In the genomic region with DNA sequence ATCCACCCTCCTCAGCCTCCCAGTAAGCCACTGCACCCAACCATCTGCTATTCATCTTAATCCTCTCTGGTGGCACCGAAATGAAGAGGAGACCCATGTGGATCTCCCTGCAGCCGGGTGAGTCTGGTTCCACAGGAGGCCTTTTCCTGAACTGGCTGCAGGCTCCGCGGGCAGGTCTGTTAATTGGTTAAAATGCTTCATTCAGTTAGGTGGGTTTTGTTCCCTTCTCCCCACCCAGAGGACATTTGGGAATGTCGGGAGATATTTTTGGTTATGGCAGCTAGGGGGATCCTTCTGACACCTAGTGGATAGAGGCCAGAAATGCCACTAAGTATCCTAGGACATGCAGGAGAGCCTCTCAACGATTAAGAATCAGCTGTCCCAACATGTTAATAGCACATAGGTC, we compare ENCODE assay signal across 8 cellular contexts. TPM values are rescaled to one million over a fixed set of nuclear protein-coding genes. Genes with fewer than 3 reads are reported as not detected.
DNase-seq lines count a peak whose midpoint lies in the region; ATAC-seq, FAIRE-seq and TF ChIP-seq lines count a peak whose summit lies in the region.

No MANE protein-coding gene starts in this region.

- H3K4me3 ChIP-seq in BLaER1 (no peak overlapping the region), HEK293 (ENCODE audit: low read depth, low read length) (no peak overlapping the region), fibroblast of pulmonary artery (replicated peaks; ENCODE audit: low read depth, low read length) (no peak overlapping the region)

- no peak overlapping the region for H3K27ac ChIP-seq in BLaER1
- no peak overlapping the region for H3K27ac ChIP-seq in HEK293 (ENCODE audit: extremely low read depth, low read depth, low read length)

- CTCF ChIA-PET in HEK293 (lab: Yijun Ruan, JAX), result interaction anchor here (0.6 to 2.1 kb wide), 26 partner anchors 10 to 302 kb away, joined by 3 to 20 read pairs (median 5); a partner anchor contains a TSS

- no peak overlapping the region for H3K9ac ChIP-seq in BLaER1

- H3K27me3 Mint-ChIP-seq in progenitor cell of endocrine pancreas (no peaks in the 10 kb centered on the region), immature natural killer cell (ENCODE audit: low read depth in 3 of 3) (peaks cover 2 to 14% (median 7%) of the 10 kb centered on the region in 3 donors)

- no peaks in the 10 kb centered on the region for H3K27me3 ChIP-seq in BLaER1

- H3K36me3 Mint-ChIP-seq in progenitor cell of endocrine pancreas (ENCODE audit: insufficient read depth) (peaks cover 2% of the 10 kb centered on the region), immature natural killer cell (peaks cover 0 to 4% (median 3%) of the 10 kb centered on the region in 3 donors)

- TF ChIP-seq CTCF in HEK293 (tag by site-specific recombination; IDR thresholded peaks at IDR 0.05) (peak; percentile 78), fibroblast of pulmonary artery (IDR thresholded peaks at IDR 0.05; ENCODE audit: low read length, missing control alignments) (peak; percentile 81), progenitor cell of endocrine pancreas (IDR thresholded peaks at IDR 0.05; ENCODE audit: unreplicated experiment) (peak; percentile 57)

- FAIRE-seq in RCC 7860 (lab: Jason Lieb, UNC), result no peak

- H3K9me3 Mint-ChIP-seq in progenitor cell of endocrine pancreas (ENCODE audit: low read depth) (no peaks in the 10 kb centered on the region), immature natural killer cell (no peaks in the 10 kb centered on the region)

- H3K4me3 Mint-ChIP-seq in progenitor cell of endocrine pancreas (ENCODE audit: low read depth) (no peak overlapping the region), immature natural killer cell (peak overlapping the region in 1 of 5 donors; percentile 29)

- H4K20me1 ChIP-seq in BLaER1, result no peaks in the 10 kb centered on the region

- H3K36me3 ChIP-seq in BLaER1 (no peaks in the 10 kb centered on the region), HEK293 (ENCODE audit: control insufficient read depth in 2 of 2, insufficient read depth in 1 of 2, low read length in 2 of 2) (no peaks in the 10 kb centered on the region)

- peak overlapping the region; percentile 77 for H3K4me2 ChIP-seq in BLaER1

- H3K9me3 ChIP-seq in BLaER1, result peaks cover 8% of the 10 kb centered on the region; the same call in 1 of the 2 replicates
- H3K9me3 ChIP-seq in HEK293 (ENCODE audit: control insufficient read depth, insufficient read depth, low read depth, low read length), result no peaks in the 10 kb centered on the region

- H3K4me1 ChIP-seq in BLaER1 (peaks cover 80% of the 10 kb centered on the region), HEK293 (ENCODE audit: control insufficient read depth, insufficient read depth, low read length) (no peaks in the 10 kb centered on the region)

- no peak for ATAC-seq in GM18511 (IDR thresholded peaks at IDR 0.05; ENCODE audit: unreplicated experiment)
- ATAC-seq in GM18907 (IDR thresholded peaks at IDR 0.05; ENCODE audit: unreplicated experiment), result no peak

- POLR2A ChIA-PET in HEK293 (lab: Yijun Ruan, JAX), result interaction anchor here (1.1 to 1.2 kb wide), 3 partner anchors 29 to 78 kb away, joined by 3 to 9 read pairs (median 4); a partner anchor contains a TSS

- DNase-seq in RCC 7860 (ENCODE audit: low spot score), result peak; percentile 38
- peak; percentile 66 for DNase-seq in fibroblast of pulmonary artery (ENCODE audit: low read depth)
- DNase-seq in progenitor cell of endocrine pancreas (ENCODE audit: low spot score, unreplicated experiment), result no peak
- no peak for DNase-seq in immature natural killer cell

- H3K4me1 Mint-ChIP-seq in progenitor cell of endocrine pancreas (ENCODE audit: low read depth), result no peaks in the 10 kb centered on the region
- H3K4me1 Mint-ChIP-seq in immature natural killer cell, result peaks cover 35 to 37% of the 10 kb centered on the region in 2 donors

- no peak overlapping the region for H3K27ac Mint-ChIP-seq in progenitor cell of endocrine pancreas
- peak overlapping the region in 2 of 6 donors; percentile 49 to 68 for H3K27ac Mint-ChIP-seq in immature natural killer cell

TF ChIP-seq in HEK293, 187 proteins besides CTCF, POLR2A, EP300 and RAD21 (continues in another document):
- TF ChIP-seq ZNF701 (tag by site-specific recombination; IDR thresholded peaks at IDR 0.05) (no peak), ZNF366 (tag by site-specific recombination; conservative IDR thresholded peaks at IDR 0.05) (no peak), ZFP3 (tag by site-specific recombination; IDR thresholded peaks at IDR 0.05; ENCODE audit: low read depth) (no peak), ZNF571 (tag by site-specific recombination; IDR thresholded peaks at IDR 0.05) (no peak), ZNF24 (tag by site-specific recombination; IDR thresholded peaks at IDR 0.05) (no peak), ZNF324 (tag by site-specific recombination; IDR thresholded peaks at IDR 0.05) (no peak), ZNF830 (tag by site-specific recombination; IDR thresholded peaks at IDR 0.05; ENCODE audit: low read depth) (no peak), OSR2 (tag by site-specific recombination; IDR thresholded peaks at IDR 0.05) (no peak), ZFP69B (tag by site-specific recombination; IDR thresholded peaks at IDR 0.05) (no peak), ZNF394 (tag by site-specific recombination; IDR thresholded peaks at IDR 0.05; ENCODE audit: borderline replicate concordance) (peak; percentile 80; the same call in 1 of the 2 replicates), ZNF660 (tag by site-specific recombination; IDR thresholded peaks at IDR 0.05) (0 out of 2 replicates have a peak, but pooled peaks have one; percentile 27), MZF1 (tag by site-specific recombination; IDR thresholded peaks at IDR 0.05; ENCODE audit: borderline replicate concordance) (no peak), ZNF837 (tag by site-specific recombination; IDR thresholded peaks at IDR 0.05) (no peak), ZNF138 (tag by site-specific recombination; IDR thresholded peaks at IDR 0.05; ENCODE audit: borderline replicate concordance) (no peak), MEIS1 (CRISPR knock-in tag; IDR thresholded peaks at IDR 0.05; ENCODE audit: borderline replicate concordance) (no peak), ZNF274 (IDR thresholded peaks at IDR 0.05; ENCODE audit: low read length) (no peak), ZNF274 (tag by site-specific recombination; IDR thresholded peaks at IDR 0.05; ENCODE audit: borderline replicate concordance) (no peak), BCL11A (tag by site-specific recombination; IDR thresholded peaks at IDR 0.05; ENCODE audit: low read depth) (no peak), ZNF514 (tag by site-specific recombination; IDR thresholded peaks at IDR 0.05) (no peak)
- TF ChIP-seq, protein P1, sequence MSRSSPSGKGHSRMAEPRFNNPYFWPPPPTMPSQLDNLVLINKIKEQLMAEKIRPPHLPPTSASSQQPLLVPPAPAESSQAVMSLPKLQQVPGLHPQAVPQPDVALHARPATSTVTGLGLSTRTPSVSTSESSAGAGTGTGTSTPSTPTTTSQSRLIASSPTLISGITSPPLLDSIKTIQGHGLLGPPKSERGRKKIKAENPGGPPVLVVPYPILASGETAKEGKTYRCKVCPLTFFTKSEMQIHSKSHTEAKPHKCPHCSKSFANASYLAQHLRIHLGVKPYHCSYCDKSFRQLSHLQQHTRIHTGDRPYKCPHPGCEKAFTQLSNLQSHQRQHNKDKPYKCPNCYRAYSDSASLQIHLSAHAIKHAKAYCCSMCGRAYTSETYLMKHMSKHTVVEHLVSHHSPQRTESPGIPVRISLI (tag by site-specific recombination; IDR thresholded peaks at IDR 0.05), result no peak
- TF ChIP-seq, protein P2, sequence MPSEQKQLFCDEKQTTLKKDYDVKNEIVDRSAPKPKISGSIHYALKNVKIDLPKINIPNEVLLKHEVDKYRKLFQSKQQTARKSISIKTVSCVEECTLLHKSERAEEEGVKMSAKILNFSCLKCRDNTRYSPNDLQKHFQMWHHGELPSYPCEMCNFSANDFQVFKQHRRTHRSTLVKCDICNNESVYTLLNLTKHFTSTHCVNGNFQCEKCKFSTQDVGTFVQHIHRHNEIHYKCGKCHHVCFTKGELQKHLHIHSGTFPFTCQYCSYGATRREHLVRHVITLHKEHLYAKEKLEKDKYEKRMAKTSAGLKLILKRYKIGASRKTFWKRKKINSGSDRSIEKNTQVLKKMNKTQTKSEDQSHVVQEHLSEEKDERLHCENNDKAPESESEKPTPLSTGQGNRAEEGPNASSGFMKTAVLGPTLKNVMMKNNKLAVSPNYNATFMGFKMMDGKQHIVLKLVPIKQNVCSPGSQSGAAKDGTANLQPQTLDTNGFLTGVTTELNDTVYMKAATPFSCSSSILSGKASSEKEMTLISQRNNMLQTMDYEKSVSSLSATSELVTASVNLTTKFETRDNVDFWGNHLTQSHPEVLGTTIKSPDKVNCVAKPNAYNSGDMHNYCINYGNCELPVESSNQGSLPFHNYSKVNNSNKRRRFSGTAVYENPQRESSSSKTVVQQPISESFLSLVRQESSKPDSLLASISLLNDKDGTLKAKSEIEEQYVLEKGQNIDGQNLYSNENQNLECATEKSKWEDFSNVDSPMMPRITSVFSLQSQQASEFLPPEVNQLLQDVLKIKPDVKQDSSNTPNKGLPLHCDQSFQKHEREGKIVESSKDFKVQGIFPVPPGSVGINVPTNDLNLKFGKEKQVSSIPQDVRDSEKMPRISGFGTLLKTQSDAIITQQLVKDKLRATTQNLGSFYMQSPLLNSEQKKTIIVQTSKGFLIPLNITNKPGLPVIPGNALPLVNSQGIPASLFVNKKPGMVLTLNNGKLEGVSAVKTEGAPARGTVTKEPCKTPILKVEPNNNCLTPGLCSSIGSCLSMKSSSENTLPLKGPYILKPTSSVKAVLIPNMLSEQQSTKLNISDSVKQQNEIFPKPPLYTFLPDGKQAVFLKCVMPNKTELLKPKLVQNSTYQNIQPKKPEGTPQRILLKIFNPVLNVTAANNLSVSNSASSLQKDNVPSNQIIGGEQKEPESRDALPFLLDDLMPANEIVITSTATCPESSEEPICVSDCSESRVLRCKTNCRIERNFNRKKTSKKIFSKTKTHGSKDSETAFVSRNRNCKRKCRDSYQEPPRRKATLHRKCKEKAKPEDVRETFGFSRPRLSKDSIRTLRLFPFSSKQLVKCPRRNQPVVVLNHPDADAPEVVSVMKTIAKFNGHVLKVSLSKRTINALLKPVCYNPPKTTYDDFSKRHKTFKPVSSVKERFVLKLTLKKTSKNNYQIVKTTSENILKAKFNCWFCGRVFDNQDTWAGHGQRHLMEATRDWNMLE (tag by site-specific recombination; conservative IDR thresholded peaks at IDR 0.05; ENCODE audit: low read depth), result no peak

RNA-seq across cellular contexts. Expression of a gene that starts 16.7 kb away (rescaled TPM):
- total RNA-seq in progenitor cell of endocrine pancreas, result 0.17 and 0.38 TPM in 2 replicates
- polyA plus RNA-seq in immature natural killer cell, result 10 to 100 TPM in 2 of 3 donors, 1 to 10 TPM in 1; 9.6 to 39.8 (median 21.9) TPM

RNA-seq across cellular contexts. Expression of a gene that starts 48.9 kb away (rescaled TPM):
- not detected in 2 replicates for total RNA-seq in progenitor cell of endocrine pancreas
- polyA plus RNA-seq in immature natural killer cell, result not detected

RNA-seq across cellular contexts. Expression of a gene that starts 50.1 kb away (rescaled TPM):
- 106 and 115 TPM in 2 replicates for total RNA-seq in progenitor cell of endocrine pancreas
- polyA plus RNA-seq in immature natural killer cell, result 1 to 10 TPM in 2 of 3 donors, under 1 TPM in 1; 0.81 to 4.7 (median 2.1) TPM

Comparison
In these comparisons a context has a peak if more than half of its experiments do, and no peak if none do; other contexts are left out.
1. DNase-seq: peak in RCC 7860 (single experiment) and fibroblast of pulmonary artery (single experiment); none in progenitor cell of endocrine pancreas (single experiment) and immature natural killer cell (0 of 3).
2. Peak in every context shown above with its lines, with median percentiles within 50 percentile points of each other: CTCF ChIP-seq.